8 cellular contexts compared by ENCODE assay signal in genomic region chr6:149863846-149864577, GRCh38. TPM values are rescaled to one million over a fixed set of nuclear protein-coding genes. Genes with fewer than 3 reads are reported as not detected.
A peak's percentile ranks its signal among the peaks of the same experiment; 100 is the strongest.
DNase-seq lines count a peak whose midpoint lies in the region; TF ChIP-seq lines count a peak whose summit lies in the region.

TSS of gene LRP11 (minus strand) at chr6:149864359. CDS start at chr6:149864020, 339 bp downstream.

- TF ChIP-seq CTCF in nephron progenitor cell (IDR thresholded peaks at IDR 0.05): no peak

- H3K4me1 Mint-ChIP-seq in nephron progenitor cell: peaks cover 33% of the 10 kb centered on the region
- H3K4me1 Mint-ChIP-seq in stimulated activated naive CD8-positive, alpha-beta T cell treated with anti-CD3 and anti-CD28 coated beads, Interleukin-15, Interleukin-2, amounts not matched to agents 100 ng/mL and 50 ng/mL, for 24 hours (ENCODE audit: low read depth): peaks cover 5% of the 10 kb centered on the region

- no peak within 1 kb of the TSS for H3K27ac Mint-ChIP-seq in nephron progenitor cell
- no peak within 1 kb of the TSS for H3K27ac Mint-ChIP-seq in stimulated activated naive CD8-positive, alpha-beta T cell treated with anti-CD3 and anti-CD28 coated beads, Interleukin-15, Interleukin-2, amounts not matched to agents 100 ng/mL and 50 ng/mL, for 24 hours

- H3K9me3 Mint-ChIP-seq in nephron progenitor cell: no peaks in the 10 kb centered on the region
- no peaks in the 10 kb centered on the region for H3K9me3 Mint-ChIP-seq in stimulated activated naive CD8-positive, alpha-beta T cell treated with anti-CD3 and anti-CD28 coated beads, Interleukin-15, Interleukin-2, amounts not matched to agents 100 ng/mL and 50 ng/mL, for 24 hours

- DNase-seq in DMS79 treated with DMSO at 0.1 percent for 48 hours (lab: John Stamatoyannopoulos, UW) (peak; percentile 69), GOT3 (lab: John Stamatoyannopoulos, UW) (peak; percentile 56), LHCN-M2 (ENCODE audit: low read depth) (peak; percentile 83), SHP77 (lab: John Stamatoyannopoulos, UW) (peak; percentile 76 to 77), activated gamma-delta T cell treated with Interleukin-2 at 50 U/mL for 16 hours (peak; percentile 68), fibroblast of the conjunctiva (ENCODE audit: low read depth) (peak; percentile 64), nephron progenitor cell (peak; percentile 87)

- H3K36me3 Mint-ChIP-seq in nephron progenitor cell (ENCODE audit: low read depth): no peaks in the 10 kb centered on the region
- no peaks in the 10 kb centered on the region for H3K36me3 Mint-ChIP-seq in stimulated activated naive CD8-positive, alpha-beta T cell treated with anti-CD3 and anti-CD28 coated beads, Interleukin-15, Interleukin-2, amounts not matched to agents 100 ng/mL and 50 ng/mL, for 24 hours (ENCODE audit: low read depth)

- H3K27me3 Mint-ChIP-seq in nephron progenitor cell (ENCODE audit: low read depth, poor library complexity): peaks cover 50% of the 10 kb centered on the region
- H3K27me3 Mint-ChIP-seq in stimulated activated naive CD8-positive, alpha-beta T cell treated with anti-CD3 and anti-CD28 coated beads, Interleukin-15, Interleukin-2, amounts not matched to agents 100 ng/mL and 50 ng/mL, for 24 hours: peaks cover 25% of the 10 kb centered on the region

- peak within 1 kb of the TSS; percentile 90 for H3K4me3 Mint-ChIP-seq in nephron progenitor cell
- peak within 1 kb of the TSS; percentile 84 for H3K4me3 Mint-ChIP-seq in stimulated activated naive CD8-positive, alpha-beta T cell treated with anti-CD3 and anti-CD28 coated beads, Interleukin-15, Interleukin-2, amounts not matched to agents 100 ng/mL and 50 ng/mL, for 24 hours

RNA-seq across cellular contexts. Expression of gene LRP11, which starts in this region (rescaled TPM):
- 46.6 and 50.9 TPM in 2 replicates for total RNA-seq in LHCN-M2 (2014; rRNA removed)
- polyA plus RNA-seq in LHCN-M2 (2012): 12.6 TPM

Comparison
In these comparisons a context has a peak if more than half of its experiments do, and no peak if none do; other contexts are left out.
1. Peak in every context shown above with its lines: DNase-seq.